15 cellular contexts compared by ENCODE assay signal in genomic region chr7:151278949-151279348, GRCh38. TPM values are rescaled to one million over a fixed set of nuclear protein-coding genes. Genes with fewer than 3 reads are reported as not detected.
DNase-seq lines count a peak whose midpoint lies in the region; ATAC-seq and TF ChIP-seq lines count a peak whose summit lies in the region.
"Had no signal": no experiment of that assay in that cellular context is flagged by ENCODE, and none has a peak within 500 bp of the region (broad histone marks: within the 10 kb centered on the region; RNA-seq: fewer than 3 reads in every experiment).

No MANE protein-coding gene starts in this region.

- peaks cover 18% of the 10 kb centered on the region for H3K4me1 ChIP-seq in CD4-positive, alpha-beta memory T cell (ENCODE audit: insufficient read depth, low read length)
- H3K4me1 ChIP-seq in right atrium auricular region, result peaks cover 0 to 15% of the 10 kb centered on the region in 2 donors

- no peak overlapping the region for H3K27ac ChIP-seq in CD4-positive, alpha-beta memory T cell (ENCODE audit: low read depth, low read length)
- H3K27ac ChIP-seq in right atrium auricular region, result no peak overlapping the region
- H3K27ac ChIP-seq: BLaER1 treated with 17β-estradiol and CSF1 and Interleukin-3, amounts not matched to agents 10 nM and 100 nM had no signal

- peaks cover 3 to 12% of the 10 kb centered on the region in 2 donors for H3K27me3 Mint-ChIP-seq in CD4-positive, alpha-beta memory T cell
- H3K27me3 Mint-ChIP-seq in T-cell (peaks cover 8 to 30% of the 10 kb centered on the region in 2 donors), nephron (ENCODE audit: low read depth) (peaks cover 37% of the 10 kb centered on the region)

- POLR2A ChIA-PET in CD4-positive, alpha-beta memory T cell (lab: Charles Lee; ENCODE audit: partially characterized antibody), result no interaction called here
- POLR2A ChIA-PET in T-cell (lab: Charles Lee), result no interaction called here

- peaks cover 10 to 12% (median 11%) of the 10 kb centered on the region in 4 donors for H3K4me1 Mint-ChIP-seq in CD4-positive, alpha-beta memory T cell
- peaks cover 22 to 25% (median 24%) of the 10 kb centered on the region in 3 donors for H3K4me1 Mint-ChIP-seq in T-cell
- H3K4me1 Mint-ChIP-seq in nephron, result peaks cover 40% of the 10 kb centered on the region

- H3K4me3 ChIP-seq in CD4-positive, alpha-beta memory T cell (ENCODE audit: low read length in 2 of 2), result no peak overlapping the region
- H3K4me3 ChIP-seq in right atrium auricular region, result no peak overlapping the region
- H3K4me3 ChIP-seq: BLaER1 treated with 17β-estradiol and CSF1 and Interleukin-3, amounts not matched to agents 10 nM and 100 nM; K562 had no signal

- no peaks in the 10 kb centered on the region for H3K9me3 Mint-ChIP-seq in CD4-positive, alpha-beta memory T cell
- H3K9me3 Mint-ChIP-seq in T-cell, result no peaks in the 10 kb centered on the region
- peaks cover 5% of the 10 kb centered on the region for H3K9me3 Mint-ChIP-seq in nephron
- H3K9me3 Mint-ChIP-seq: H9 had no signal

- no peaks in the 10 kb centered on the region for H3K9me3 ChIP-seq in CD4-positive, alpha-beta memory T cell (ENCODE audit: control insufficient read depth in 1 of 2, low read length in 2 of 2)
- H3K9me3 ChIP-seq in right atrium auricular region, result no peaks in the 10 kb centered on the region
- H3K9me3 ChIP-seq: BLaER1 treated with 17β-estradiol and CSF1 and Interleukin-3, amounts not matched to agents 10 nM and 100 nM had no signal

- ATAC-seq in T-cell (replicated peaks in 1 of 4), result no peak
- ATAC-seq in stimulated activated naive CD8-positive, alpha-beta T cell treated with anti-CD3 and anti-CD28 coated beads, Interleukin-15, Interleukin-2, amounts not matched to agents 100 U/mL and 50 U/mL, for 24 hours, result no peak
- ATAC-seq: K562 had no signal

- H3K36me3 ChIP-seq in CD4-positive, alpha-beta memory T cell (ENCODE audit: insufficient read depth, low read length), result no peaks in the 10 kb centered on the region
- H3K36me3 ChIP-seq in right atrium auricular region, result no peaks in the 10 kb centered on the region
- H3K36me3 ChIP-seq: BLaER1 treated with 17β-estradiol and CSF1 and Interleukin-3, amounts not matched to agents 10 nM and 100 nM had no signal

- intact Hi-C loops in CD4-positive, alpha-beta memory T cell (cut with micrococcal nuclease), result no loop called here

- peak overlapping the region in 1 of 7 donors; percentile 32 for H3K27ac Mint-ChIP-seq in CD4-positive, alpha-beta memory T cell
- H3K27ac Mint-ChIP-seq in T-cell (peak overlapping the region; percentile 13 to 39), nephron (no peak overlapping the region)
- H3K27ac Mint-ChIP-seq: CD4-positive, CD25-positive, alpha-beta regulatory T cell; H9 had no signal

- CTCF ChIA-PET in CD4-positive, alpha-beta memory T cell (lab: Charles Lee; ENCODE audit: partially characterized antibody), result no interaction called here
- CTCF ChIA-PET in T-cell (lab: Charles Lee), result no interaction called here

- DNase-seq in CD4-positive, alpha-beta memory T cell, result no peak
- DNase-seq in T-cell, result no peak
- DNase-seq in stimulated activated naive CD8-positive, alpha-beta T cell treated with anti-CD3 and anti-CD28 coated beads, Interleukin-15, Interleukin-2, amounts not matched to agents 100 U/mL and 50 U/mL, for 24 hours, result no peak
- DNase-seq in right atrium auricular region (ENCODE audit: low spot score), result no peak
- no peak for DNase-seq in 8988T
- DNase-seq: AML-193; CD4-positive, CD25-positive, alpha-beta regulatory T cell; COR-L47; DND-41; GDM1; GOT3; H9 had no signal

- peaks cover 6% of the 10 kb centered on the region for H3K27me3 ChIP-seq in CD4-positive, alpha-beta memory T cell (ENCODE audit: insufficient read depth, low read length)
- H3K27me3 ChIP-seq in right atrium auricular region, result no peaks in the 10 kb centered on the region

- TF ChIP-seq CTCF in nephron (IDR thresholded peaks at IDR 0.05; ENCODE audit: unreplicated experiment in 3 of 3), result no peak
- no peak for TF ChIP-seq CTCF in right atrium auricular region (IDR thresholded peaks at IDR 0.05)

- peak overlapping the region in 6 of 8 donors; percentile 1 to 42 (median 20) for H3K4me3 Mint-ChIP-seq in CD4-positive, alpha-beta memory T cell
- peak overlapping the region in 1 of 3 donors; percentile 78 for H3K4me3 Mint-ChIP-seq in T-cell
- peak overlapping the region; percentile 28 to 75 (median 52) for H3K4me3 Mint-ChIP-seq in nephron

- H3K36me3 Mint-ChIP-seq in CD4-positive, alpha-beta memory T cell, result no peaks in the 10 kb centered on the region
- H3K36me3 Mint-ChIP-seq in T-cell (no peaks in the 10 kb centered on the region), nephron (ENCODE audit: low read depth) (no peaks in the 10 kb centered on the region)
- H3K36me3 Mint-ChIP-seq: CD4-positive, CD25-positive, alpha-beta regulatory T cell had no signal

RNA-seq across cellular contexts. Expression of gene SMARCD3, which starts 30.5 kb away (rescaled TPM):
- 1 to 10 TPM; 4.0 to 5.2 TPM for total RNA-seq in CD4-positive, alpha-beta memory T cell
- 1 to 10 TPM; 4.6 TPM for polyA plus RNA-seq in CD4-positive, alpha-beta memory T cell
- total RNA-seq in T-cell (10 to 100 TPM in 2 of 5 donors, 1 to 10 TPM in 3; 6.3 to 28.5 (median 9.1) TPM), right atrium auricular region (100 to 1,000 TPM in 1 of 2 donors, 10 to 100 TPM in 1; 81.5 to 125 TPM)

RNA-seq across cellular contexts. Expression of gene CHPF2, which starts 46.7 kb away (rescaled TPM):
- total RNA-seq in CD4-positive, alpha-beta memory T cell, result 10 to 100 TPM; 52.2 to 52.3 TPM
- polyA plus RNA-seq in CD4-positive, alpha-beta memory T cell, result 10 to 100 TPM; 25.3 to 28.6 TPM
- total RNA-seq in T-cell (10 to 100 TPM; 34.2 to 66.1 (median 64.1) TPM), right atrium auricular region (10 to 100 TPM; 24.7 to 38.1 TPM)

RNA-seq across cellular contexts. Expression of gene ABCF2, which starts 51.9 kb away (rescaled TPM):
- 10 to 100 TPM; 31.4 to 35.7 TPM for total RNA-seq in CD4-positive, alpha-beta memory T cell
- polyA plus RNA-seq in CD4-positive, alpha-beta memory T cell, result 10 to 100 TPM; 33.0 to 37.3 TPM
- total RNA-seq in T-cell, result 10 to 100 TPM; 22.9 to 39.7 (median 38.8) TPM
- total RNA-seq in right atrium auricular region, result 10 to 100 TPM; 29.7 to 38.6 TPM

Comparison
In these comparisons a context has a peak if more than half of its experiments do, and no peak if none do; other contexts are left out.
1. H3K27ac Mint-ChIP-seq: peak in T-cell (2 of 2); none in nephron (0 of 3).